Comparison of ENCODE assay signal across 8 cellular contexts in genomic region chr10:34280599-34281374, GRCh38.
DNase-seq lines count a peak whose midpoint lies in the region; ATAC-seq and TF ChIP-seq lines count a peak whose summit lies in the region.
"Had no signal": no experiment of that assay in that cellular context is flagged by ENCODE, and none has a peak within 500 bp of the region (broad histone marks: within the 10 kb centered on the region; RNA-seq: fewer than 3 reads in every experiment).

No MANE protein-coding gene starts in this region.

- peak in 2 of 3 experiments; percentile 15 to 30; a peak in 2 of 6 replicates for TF ChIP-seq CTCF in HCT116 (IDR thresholded peaks at IDR 0.05 in 2 of 3, conservative IDR thresholded peaks at IDR 0.05 in 1 of 3; ENCODE audit: borderline replicate concordance in 1 of 3, insufficient read depth in 1 of 3, low read depth in 2 of 3, low read length in 2 of 3)

- peaks cover 39% of the 10 kb centered on the region for H3K4me1 Mint-ChIP-seq in activated T-cell treated with anti-CD3 and anti-CD28 coated beads, Interleukin-2, amount 50 U/mL, for 72 hours (ENCODE audit: low read depth)
- no peaks in the 10 kb centered on the region for H3K4me1 Mint-ChIP-seq in stimulated activated effector memory CD8-positive, alpha-beta T cell treated with anti-CD3 and anti-CD28 coated beads, Interleukin-12 subunit alpha, Interleukin-12 subunit beta, amount 100 ng/mL, for 72 hours

- H3K4me1 ChIP-seq in HCT116 (ENCODE audit: control insufficient read depth in 1 of 2, insufficient read depth in 2 of 2, low read length in 2 of 2): no peaks in the 10 kb centered on the region; a peak in 1 of 4 replicates

- peaks cover 0 to 2% of the 10 kb centered on the region in 2 donors for H3K9me3 Mint-ChIP-seq in activated T-cell treated with anti-CD3 and anti-CD28 coated beads, Interleukin-2, amount 50 U/mL, for 72 hours
- no peaks in the 10 kb centered on the region for H3K9me3 Mint-ChIP-seq in stimulated activated effector memory CD8-positive, alpha-beta T cell treated with anti-CD3 and anti-CD28 coated beads, Interleukin-12 subunit alpha, Interleukin-12 subunit beta, amount 100 ng/mL, for 72 hours

- peaks cover 0 to 4% of the 10 kb centered on the region in 2 donors for H3K36me3 Mint-ChIP-seq in activated T-cell treated with anti-CD3 and anti-CD28 coated beads, Interleukin-2, amount 50 U/mL, for 72 hours (ENCODE audit: insufficient read depth in 2 of 2)
- H3K36me3 Mint-ChIP-seq in stimulated activated effector memory CD8-positive, alpha-beta T cell treated with anti-CD3 and anti-CD28 coated beads, Interleukin-12 subunit alpha, Interleukin-12 subunit beta, amount 100 ng/mL, for 72 hours: no peaks in the 10 kb centered on the region

- no peaks in the 10 kb centered on the region for H3K79me2 ChIP-seq in HCT116 (ENCODE audit: insufficient read depth, low read length)

- H3K27ac ChIP-seq in HCT116 (ENCODE audit: low read depth, low read length): no peak overlapping the region

- CTCF ChIA-PET in HCT116 (lab: Charles Lee): no interaction called here

- no peak for DNase-seq in HCT116 (ENCODE audit: low read depth, low spot score)
- DNase-seq in activated T-cell treated with anti-CD3 and anti-CD28 coated beads, Interleukin-2, amount 50 U/mL, for 72 hours: peak in 1 of 2 donors; percentile 15
- no peak for DNase-seq in left ventricle myocardium superior
- DNase-seq in stimulated activated effector memory CD8-positive, alpha-beta T cell treated with anti-CD3 and anti-CD28 coated beads, Interleukin-12 subunit alpha, Interleukin-12 subunit beta, amount 100 ng/mL, for 72 hours (ENCODE audit: low spot score in 2 of 2): no peak
- no peak for DNase-seq in NCI-H1417 treated with DMSO at 0.1 percent for 48 hours (lab: John Stamatoyannopoulos, UW)
- no peak for DNase-seq in NCI-H2107 treated with DMSO at 0.1 percent for 48 hours (lab: John Stamatoyannopoulos, UW; ENCODE audit: unreplicated experiment)
- DNase-seq: upper lobe of left lung had no signal

- intact Hi-C loops in HCT116 (cut with micrococcal nuclease) (no loop called here), left ventricle myocardium superior (cut with micrococcal nuclease) (no loop called here)

- no TSS peak for BruUV-seq in HCT116 (replicated peaks; lab: Mats Ljungman, UMichigan)

- no peak overlapping the region for H3K4me2 ChIP-seq in HCT116 (ENCODE audit: low read length)

- no peak overlapping the region for H3K9ac ChIP-seq in HCT116 (ENCODE audit: low read length)

- no peak for TF ChIP-seq POLR2A in HCT116 (IDR thresholded peaks at IDR 0.05; ENCODE audit: borderline replicate concordance, extremely low read depth, insufficient read depth, insufficient read length)

- no peak overlapping the region for H3K4me3 ChIP-seq in HCT116 (replicated peaks in 1 of 2; ENCODE audit: low read depth in 1 of 2, low read length in 2 of 2)
- H3K4me3 ChIP-seq: upper lobe of left lung had no signal

- ATAC-seq in HCT116 (no peak), left ventricle myocardium superior (peak; percentile 54), HG03354 (IDR thresholded peaks at IDR 0.05; ENCODE audit: poor library complexity, severe bottlenecking, unreplicated experiment) (no peak)
- peak; percentile 80 to 83 for ATAC-seq in activated T-cell treated with anti-CD3 and anti-CD28 coated beads, Interleukin-2, amount 50 U/mL, for 72 hours (replicated peaks in 1 of 2)
- ATAC-seq in stimulated activated effector memory CD8-positive, alpha-beta T cell treated with anti-CD3 and anti-CD28 coated beads, Interleukin-12 subunit alpha, Interleukin-12 subunit beta, amount 100 ng/mL, for 72 hours: peak; percentile 55

- H3K27me3 Mint-ChIP-seq in activated T-cell treated with anti-CD3 and anti-CD28 coated beads, Interleukin-2, amount 50 U/mL, for 72 hours (ENCODE audit: low read depth): peaks cover 6% of the 10 kb centered on the region

- POLR2A ChIA-PET in HCT116 (lab: Charles Lee): no interaction called here

- H3K9me3 ChIP-seq in HCT116 (ENCODE audit: control insufficient read depth in 1 of 2, insufficient read depth in 1 of 2, low read depth in 1 of 2, low read length in 2 of 2): no peaks in the 10 kb centered on the region
- H3K9me3 ChIP-seq: upper lobe of left lung had no signal

- H3K27ac Mint-ChIP-seq in activated T-cell treated with anti-CD3 and anti-CD28 coated beads, Interleukin-2, amount 50 U/mL, for 72 hours: peak overlapping the region; percentile 91
- no peak overlapping the region for H3K27ac Mint-ChIP-seq in stimulated activated effector memory CD8-positive, alpha-beta T cell treated with anti-CD3 and anti-CD28 coated beads, Interleukin-12 subunit alpha, Interleukin-12 subunit beta, amount 100 ng/mL, for 72 hours

- H2AFZ ChIP-seq in HCT116 (ENCODE audit: low read depth, low read length, poor library complexity, severe bottlenecking): no peak overlapping the region

- no peaks in the 10 kb centered on the region for H4K20me1 ChIP-seq in HCT116 (ENCODE audit: insufficient read depth)

- H3K4me3 Mint-ChIP-seq in activated T-cell treated with anti-CD3 and anti-CD28 coated beads, Interleukin-2, amount 50 U/mL, for 72 hours: peak overlapping the region; percentile 32 to 66
- H3K4me3 Mint-ChIP-seq in stimulated activated effector memory CD8-positive, alpha-beta T cell treated with anti-CD3 and anti-CD28 coated beads, Interleukin-12 subunit alpha, Interleukin-12 subunit beta, amount 100 ng/mL, for 72 hours: no peak overlapping the region

- RAD21 ChIA-PET in HCT116 (lab: Charles Lee; ENCODE audit: low non-redundant PET in 1 of 2, low total read pairs in 2 of 2, uncharacterized antibody in 2 of 2, unreplicated experiment in 2 of 2): no interaction called here

- H3K36me3 ChIP-seq in HCT116 (ENCODE audit: control insufficient read depth in 1 of 2, insufficient read depth in 2 of 2, low read length in 2 of 2): no peaks in the 10 kb centered on the region
- H3K36me3 ChIP-seq: upper lobe of left lung had no signal

- no peak for TF ChIP-seq RAD21 in HCT116 (IDR thresholded peaks at IDR 0.05; ENCODE audit: low read depth)

- no peaks in the 10 kb centered on the region for H3K9me2 ChIP-seq in HCT116 (ENCODE audit: insufficient read depth)

- H3K27me3 ChIP-seq in HCT116 (ENCODE audit: insufficient read depth, low read length): no peaks in the 10 kb centered on the region
- H3K27me3 ChIP-seq: upper lobe of left lung had no signal

TF ChIP-seq in HCT116, 20 proteins besides CTCF, POLR2A, EP300 and RAD21:
- no peak for TF ChIP-seq REST (IDR thresholded peaks at IDR 0.05; ENCODE audit: low read depth)
- TF ChIP-seq, protein P1, sequence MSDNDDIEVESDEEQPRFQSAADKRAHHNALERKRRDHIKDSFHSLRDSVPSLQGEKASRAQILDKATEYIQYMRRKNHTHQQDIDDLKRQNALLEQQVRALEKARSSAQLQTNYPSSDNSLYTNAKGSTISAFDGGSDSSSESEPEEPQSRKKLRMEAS (IDR thresholded peaks at IDR 0.05): no peak

Comparison
In these comparisons a context has a peak if more than half of its experiments do, and no peak if none do; other contexts are left out.
1. ATAC-seq: peak in activated T-cell treated with anti-CD3 and anti-CD28 coated beads, Interleukin-2, amount 50 U/mL, for 72 hours (2 of 2), left ventricle myocardium superior (single experiment) and stimulated activated effector memory CD8-positive, alpha-beta T cell treated with anti-CD3 and anti-CD28 coated beads, Interleukin-12 subunit alpha, Interleukin-12 subunit beta, amount 100 ng/mL, for 72 hours (single experiment); none in HCT116 (single experiment) and HG03354 (single experiment).